In genomic region chr2:128958241-128958640, GRCh38 we compare ENCODE assay signal across 6 cellular contexts.
"Had no signal": no experiment of that assay in that cellular context is flagged by ENCODE, and none has a peak within 500 bp of the region (broad histone marks: within the 10 kb centered on the region; RNA-seq: fewer than 3 reads in every experiment).

No MANE protein-coding gene starts in this region.

- H3K27ac ChIP-seq: HL-60 had no signal

- H3K4me3 ChIP-seq: K562 had no signal

- ATAC-seq: K562 had no signal

- H3K4me1 Mint-ChIP-seq: IgD-negative memory B cell had no signal

- H3K27ac Mint-ChIP-seq: IgD-negative memory B cell had no signal

- H3K27me3 Mint-ChIP-seq: IgD-negative memory B cell had no signal

- DNase-seq: IMR-90, KBM-7, KG1 had no signal
